Comparison of ENCODE assay signal across 1 cellular context in the genomic region with DNA sequence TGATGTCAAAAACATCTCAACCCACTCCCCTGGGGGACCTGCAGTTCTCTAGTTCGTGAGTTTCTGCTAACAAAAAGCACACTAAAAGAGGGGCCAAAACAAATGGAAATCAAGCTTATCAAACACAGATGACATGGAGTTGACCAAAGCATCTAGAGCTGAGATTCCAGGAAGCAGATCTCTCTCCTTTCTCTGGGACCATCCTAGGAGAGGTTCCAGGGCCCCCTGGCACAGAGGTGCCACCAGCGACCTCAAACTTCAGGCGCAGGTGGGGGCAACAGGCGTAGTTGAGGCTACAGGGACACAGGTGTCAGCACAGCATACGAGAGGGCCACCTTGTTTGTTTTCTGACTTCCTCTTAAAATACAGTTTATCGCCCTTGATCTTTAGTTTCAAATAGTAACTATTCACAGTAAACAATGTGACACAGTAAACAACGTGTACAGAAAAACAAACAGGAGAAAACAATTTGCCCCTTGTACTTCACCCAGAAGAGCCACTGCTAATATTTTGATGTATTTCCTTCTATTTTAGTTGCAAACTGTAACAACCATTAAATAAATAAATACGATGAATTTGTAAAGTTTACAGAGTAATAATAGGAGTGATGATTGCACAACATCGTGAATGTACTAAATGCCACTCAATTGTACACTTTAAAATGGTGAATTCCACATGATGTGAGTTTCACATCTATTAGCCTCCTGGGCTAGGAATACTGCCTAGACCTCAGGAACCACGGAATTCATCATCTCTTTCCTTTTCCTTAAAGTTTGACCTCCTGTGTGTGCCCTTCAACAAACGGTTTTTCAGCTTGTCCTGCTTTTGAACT.
TF ChIP-seq lines count a peak whose summit lies in the region.

No MANE protein-coding gene starts in this region.

TF ChIP-seq in GM12878, 131 proteins besides CTCF, POLR2A, EP300 and RAD21 (continued from another document):
- TF ChIP-seq, protein P1, sequence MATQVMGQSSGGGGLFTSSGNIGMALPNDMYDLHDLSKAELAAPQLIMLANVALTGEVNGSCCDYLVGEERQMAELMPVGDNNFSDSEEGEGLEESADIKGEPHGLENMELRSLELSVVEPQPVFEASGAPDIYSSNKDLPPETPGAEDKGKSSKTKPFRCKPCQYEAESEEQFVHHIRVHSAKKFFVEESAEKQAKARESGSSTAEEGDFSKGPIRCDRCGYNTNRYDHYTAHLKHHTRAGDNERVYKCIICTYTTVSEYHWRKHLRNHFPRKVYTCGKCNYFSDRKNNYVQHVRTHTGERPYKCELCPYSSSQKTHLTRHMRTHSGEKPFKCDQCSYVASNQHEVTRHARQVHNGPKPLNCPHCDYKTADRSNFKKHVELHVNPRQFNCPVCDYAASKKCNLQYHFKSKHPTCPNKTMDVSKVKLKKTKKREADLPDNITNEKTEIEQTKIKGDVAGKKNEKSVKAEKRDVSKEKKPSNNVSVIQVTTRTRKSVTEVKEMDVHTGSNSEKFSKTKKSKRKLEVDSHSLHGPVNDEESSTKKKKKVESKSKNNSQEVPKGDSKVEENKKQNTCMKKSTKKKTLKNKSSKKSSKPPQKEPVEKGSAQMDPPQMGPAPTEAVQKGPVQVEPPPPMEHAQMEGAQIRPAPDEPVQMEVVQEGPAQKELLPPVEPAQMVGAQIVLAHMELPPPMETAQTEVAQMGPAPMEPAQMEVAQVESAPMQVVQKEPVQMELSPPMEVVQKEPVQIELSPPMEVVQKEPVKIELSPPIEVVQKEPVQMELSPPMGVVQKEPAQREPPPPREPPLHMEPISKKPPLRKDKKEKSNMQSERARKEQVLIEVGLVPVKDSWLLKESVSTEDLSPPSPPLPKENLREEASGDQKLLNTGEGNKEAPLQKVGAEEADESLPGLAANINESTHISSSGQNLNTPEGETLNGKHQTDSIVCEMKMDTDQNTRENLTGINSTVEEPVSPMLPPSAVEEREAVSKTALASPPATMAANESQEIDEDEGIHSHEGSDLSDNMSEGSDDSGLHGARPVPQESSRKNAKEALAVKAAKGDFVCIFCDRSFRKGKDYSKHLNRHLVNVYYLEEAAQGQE (IDR thresholded peaks at IDR 0.05; ENCODE audit: low read depth, low read length) = no peak
